Comparison of ENCODE assay signal across 8 cellular contexts in the genomic region with DNA sequence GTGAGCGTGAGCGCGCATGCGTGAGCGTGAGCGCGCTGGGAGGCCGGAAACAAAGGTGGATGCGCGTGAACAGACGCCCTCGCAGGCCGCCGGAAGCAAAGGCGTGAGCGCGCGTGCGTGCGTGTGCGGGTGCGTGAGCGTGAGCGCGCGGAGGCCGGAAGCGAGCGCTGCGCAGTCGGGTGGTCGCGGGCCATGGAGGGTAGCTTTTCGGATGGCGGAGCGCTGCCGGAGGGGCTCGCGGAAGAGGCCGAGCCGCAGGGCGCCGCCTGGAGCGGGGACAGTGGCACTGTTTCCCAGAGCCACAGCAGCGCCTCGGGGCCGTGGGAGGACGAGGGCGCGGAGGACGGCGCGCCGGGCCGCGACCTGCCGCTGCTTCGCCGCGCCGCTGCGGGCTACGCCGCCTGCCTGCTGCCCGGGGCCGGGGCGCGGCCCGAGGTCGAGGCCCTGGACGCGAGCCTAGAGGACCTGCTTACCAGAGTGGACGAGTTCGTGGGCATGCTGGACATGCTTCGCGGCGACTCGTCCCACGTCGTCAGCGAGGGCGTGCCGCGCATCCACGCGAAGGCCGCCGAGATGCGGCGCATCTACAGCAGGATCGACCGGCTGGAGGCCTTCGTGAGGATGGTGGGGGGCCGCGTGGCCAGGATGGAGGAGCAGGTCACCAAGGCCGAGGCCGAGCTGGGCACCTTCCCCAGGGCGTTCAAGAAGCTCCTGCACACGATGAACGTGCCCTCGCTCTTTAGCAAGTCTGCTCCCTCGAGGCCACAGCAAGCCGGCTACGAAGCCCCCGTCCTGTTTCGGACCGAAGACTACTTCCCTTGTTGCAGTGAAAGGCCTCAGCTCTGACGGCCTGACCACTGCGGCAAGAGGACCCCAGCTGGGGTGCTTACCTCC. TPM values are rescaled to one million over a fixed set of nuclear protein-coding genes. Genes with fewer than 3 reads are reported as not detected.
DNase-seq lines count a peak whose midpoint lies in the region; ATAC-seq, FAIRE-seq and TF ChIP-seq lines count a peak whose summit lies in the region.

A gene with protein sequence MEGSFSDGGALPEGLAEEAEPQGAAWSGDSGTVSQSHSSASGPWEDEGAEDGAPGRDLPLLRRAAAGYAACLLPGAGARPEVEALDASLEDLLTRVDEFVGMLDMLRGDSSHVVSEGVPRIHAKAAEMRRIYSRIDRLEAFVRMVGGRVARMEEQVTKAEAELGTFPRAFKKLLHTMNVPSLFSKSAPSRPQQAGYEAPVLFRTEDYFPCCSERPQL (plus strand): TSS at position 157 of the 894 bp plus-strand sequence. CDS start 36 bp downstream, at position 193.

- DNase-seq in NCI-H1694 treated with DMSO at 0.1 percent for 48 hours (lab: John Stamatoyannopoulos, UW): peak; percentile 82
- DNase-seq in T-helper 22 cell (ENCODE audit: low read depth): peak; percentile 80
- DNase-seq in astrocyte (ENCODE audit: low read depth): peak; percentile 88
- DNase-seq in hepatocyte (ENCODE audit: low spot score): peak; percentile 95
- peak; percentile 98 for DNase-seq in retina
- no peak for DNase-seq in inferior parietal cortex (ENCODE audit: extremely low spot score)

- peak within 1 kb of the TSS; percentile 89 for H3K27ac Mint-ChIP-seq in astrocyte (ENCODE audit: unreplicated experiment)

- H3K4me2 ChIP-seq in astrocyte (ENCODE audit: low read length) (peak within 1 kb of the TSS; percentile 87), hepatocyte (peak within 1 kb of the TSS; percentile 96)

- H4K20me1 ChIP-seq in astrocyte (ENCODE audit: insufficient read depth, low read length): peaks cover 28% of the 10 kb centered on the region
- H4K20me1 ChIP-seq in hepatocyte (ENCODE audit: insufficient read depth, poor library complexity, severe bottlenecking): peaks cover 16% of the 10 kb centered on the region

- H3K9me2 ChIP-seq in hepatocyte (replicated peaks; ENCODE audit: insufficient read depth): no peaks in the 10 kb centered on the region

- peaks cover 27% of the 10 kb centered on the region for H3K79me2 ChIP-seq in astrocyte (ENCODE audit: insufficient read depth, low read length)
- H3K79me2 ChIP-seq in hepatocyte: peaks cover 34% of the 10 kb centered on the region

- H3K4me1 ChIP-seq in astrocyte (ENCODE audit: insufficient read depth, low read length) (peaks cover 6% of the 10 kb centered on the region), hepatocyte (ENCODE audit: insufficient read depth) (peaks cover 7% of the 10 kb centered on the region)

- H3K27me3 ChIP-seq in astrocyte (ENCODE audit: insufficient read depth, low read length) (no peaks in the 10 kb centered on the region), hepatocyte (no peaks in the 10 kb centered on the region)

- peaks cover 4% of the 10 kb centered on the region for H3K27me3 Mint-ChIP-seq in astrocyte (ENCODE audit: low read depth, unreplicated experiment)

- 1% methylated on average over 88 of the region's 109 CpGs for WGBS in hepatocyte (ENCODE audit: low lambda C conversion rate, missing lambda C conversion rate)

- peaks cover 2% of the 10 kb centered on the region for H3K36me3 Mint-ChIP-seq in astrocyte (ENCODE audit: low read depth, unreplicated experiment)

- H3K9me3 Mint-ChIP-seq in astrocyte (ENCODE audit: unreplicated experiment): peaks cover 5% of the 10 kb centered on the region

- FAIRE-seq in astrocyte (lab: Jason Lieb, UNC): no peak

- peak; percentile 45 for ATAC-seq in GM18499 (IDR thresholded peaks at IDR 0.05; ENCODE audit: insufficient read depth, unreplicated experiment)
- peak; percentile 80 for ATAC-seq in HG02870 (IDR thresholded peaks at IDR 0.05; ENCODE audit: unreplicated experiment)

- H3K9me3 ChIP-seq in astrocyte (ENCODE audit: insufficient read depth, low read depth, low read length) (peaks cover 3% of the 10 kb centered on the region), hepatocyte (ENCODE audit: low read depth) (no peaks in the 10 kb centered on the region)

- H3K27ac ChIP-seq in astrocyte (ENCODE audit: low read depth, low read length): peak within 1 kb of the TSS; percentile 69
- H3K27ac ChIP-seq in hepatocyte: peak within 1 kb of the TSS; percentile 89

- peak within 1 kb of the TSS; percentile 80 for H3K4me3 ChIP-seq in astrocyte (ENCODE audit: insufficient read depth, low read depth, low read length)
- H3K4me3 ChIP-seq in hepatocyte: peak within 1 kb of the TSS; percentile 83

- TF ChIP-seq CTCF in astrocyte (IDR thresholded peaks at IDR 0.05; ENCODE audit: insufficient read depth, low read depth, low read length) (no peak), hepatocyte (IDR thresholded peaks at IDR 0.05; ENCODE audit: poor library complexity) (peak; percentile 31)

- H3K36me3 ChIP-seq in astrocyte (ENCODE audit: insufficient read depth, low read length) (no peaks in the 10 kb centered on the region), hepatocyte (replicated peaks; ENCODE audit: insufficient read depth, low read depth) (no peaks in the 10 kb centered on the region)

- peaks cover 8% of the 10 kb centered on the region for H3K4me1 Mint-ChIP-seq in astrocyte (ENCODE audit: low read depth, unreplicated experiment)

- peak within 1 kb of the TSS; percentile 88 for H3K9ac ChIP-seq in astrocyte (ENCODE audit: low read length)

- H3K4me3 Mint-ChIP-seq in astrocyte (ENCODE audit: unreplicated experiment): peak within 1 kb of the TSS; percentile 95

- H2AFZ ChIP-seq in astrocyte (ENCODE audit: low read depth, low read length): peak within 1 kb of the TSS; percentile 69
- H2AFZ ChIP-seq in hepatocyte: peak within 1 kb of the TSS; percentile 41

RNA-seq across cellular contexts. Expression of the gene that starts here (rescaled TPM):
- total RNA-seq in astrocyte (20.9 and 21.2 TPM in 2 replicates), hepatocyte (29.4 and 33.3 TPM in 2 replicates)
- 50.1 and 60.0 TPM in 2 replicates for polyA plus RNA-seq in hepatocyte
